ENCODE assay signal across 8 cellular contexts in the genomic region with DNA sequence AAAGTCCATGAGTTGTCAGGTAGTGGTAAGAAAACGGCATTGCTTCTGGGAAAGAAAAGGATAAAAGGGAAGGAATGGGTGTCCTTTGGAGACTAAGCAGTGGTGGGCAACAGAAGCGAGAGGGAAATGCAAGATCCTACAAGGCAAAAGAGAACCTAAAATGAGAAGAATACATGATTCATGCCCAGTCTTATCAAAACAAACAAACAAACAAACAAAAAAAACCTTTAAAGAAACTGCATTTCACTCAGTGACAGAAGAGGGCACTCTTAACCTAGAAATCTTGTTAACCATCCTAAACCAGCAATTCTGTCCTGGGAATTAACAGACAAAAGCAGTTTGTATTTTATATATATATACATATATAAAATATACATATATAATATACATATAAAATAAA.
DNase-seq lines count a peak whose midpoint lies in the region; ATAC-seq, FAIRE-seq and TF ChIP-seq lines count a peak whose summit lies in the region.

No MANE protein-coding gene starts in this region.

- no peak overlapping the region for H3K4me3 ChIP-seq in foreskin fibroblast (ENCODE audit: low read depth in 1 of 2, low read length in 2 of 2)

- DNase-seq in GM19239 (ENCODE audit: insufficient read length, low spot score), result no peak
- DNase-seq in RPMI7951 (ENCODE audit: low read depth), result peak; percentile 20
- DNase-seq in foreskin fibroblast, result peak in 1 of 2 donors; percentile 62
- no peak for DNase-seq in activated CD8-positive, alpha-beta memory T cell treated with anti-CD3 and anti-CD28 coated beads for 24 hours
- DNase-seq in middle frontal gyrus (ENCODE audit: extremely low spot score, low spot score), result no peak
- DNase-seq in foreskin melanocyte, result no peak

- no peak for ATAC-seq in HG03460 (IDR thresholded peaks at IDR 0.05; ENCODE audit: unreplicated experiment)

- peak; percentile 98 for FAIRE-seq in A204.1 (lab: Jason Lieb, UNC)
- FAIRE-seq in GM19239 (lab: Jason Lieb, UNC), result peak; percentile 28

- peak; percentile 38 for TF ChIP-seq CTCF in foreskin fibroblast (IDR thresholded peaks at IDR 0.05; ENCODE audit: low read depth, low read length)
